13 cellular contexts compared by ENCODE assay signal in genomic region chr2:71736986-71737385, GRCh38.
A peak's percentile ranks its signal among the peaks of the same experiment; 100 is the strongest.
DNase-seq lines count a peak whose midpoint lies in the region; ATAC-seq and TF ChIP-seq lines count a peak whose summit lies in the region.
"Had no signal": no experiment of that assay in that cellular context is flagged by ENCODE, and none has a peak within 500 bp of the region (broad histone marks: within the 10 kb centered on the region; RNA-seq: fewer than 3 reads in every experiment).

No MANE protein-coding gene starts in this region.

- H3K4me3 ChIP-seq in SK-N-SH (ENCODE audit: low read depth in 2 of 2, low read length in 1 of 2) (no peak overlapping the region), mesenchymal stem cell (ENCODE audit: insufficient read depth in 1 of 2, low read depth in 1 of 2, low read length in 2 of 2) (no peak overlapping the region), suprapubic skin (no peak overlapping the region)
- no peak overlapping the region for H3K4me3 ChIP-seq in CD4-positive, alpha-beta memory T cell (ENCODE audit: low read length in 2 of 2)

- H4K91ac ChIP-seq in mesenchymal stem cell (ENCODE audit: low read length) = peak overlapping the region; percentile 2

- no peak for TF ChIP-seq POLR2A in suprapubic skin (IDR thresholded peaks at IDR 0.05)

- ATAC-seq in Right ventricle myocardium inferior (peak; percentile 36), HG03175 (IDR thresholded peaks at IDR 0.05; ENCODE audit: unreplicated experiment) (no peak), GM21723 (IDR thresholded peaks at IDR 0.05; ENCODE audit: unreplicated experiment) (no peak)
- ATAC-seq: HepG2 had no signal

- H3K36me3 ChIP-seq in SK-N-SH (replicated peaks in 1 of 2; ENCODE audit: control insufficient read depth in 1 of 2, insufficient read depth in 2 of 2, low read length in 1 of 2) (no peaks in the 10 kb centered on the region), mesenchymal stem cell (ENCODE audit: control insufficient read depth in 1 of 2, insufficient read depth in 2 of 2, low read depth in 1 of 2, low read length in 2 of 2) (no peaks in the 10 kb centered on the region), suprapubic skin (no peaks in the 10 kb centered on the region)
- no peaks in the 10 kb centered on the region for H3K36me3 ChIP-seq in CD4-positive, alpha-beta memory T cell (ENCODE audit: insufficient read depth, low read length)

- no peak for DNase-seq in Right ventricle myocardium inferior (ENCODE audit: missing footprints)
- DNase-seq in cardiac septum (ENCODE audit: low spot score) = no peak
- peak; percentile 33 for DNase-seq in SK-N-SH
- no peak for DNase-seq in mesenchymal stem cell
- DNase-seq in suprapubic skin (ENCODE audit: low spot score in 2 of 2) = peak in 1 of 2 donors; percentile 31
- DNase-seq in CD4-positive, alpha-beta memory T cell = no peak
- DNase-seq: CD4-positive, CD25-positive, alpha-beta regulatory T cell; GOT3; NCI-H2029; NCI-H2171 treated with DMSO at 0.1 percent for 48 hours had no signal

- no peak for TF ChIP-seq EP300 in SK-N-SH (IDR thresholded peaks at IDR 0.05; ENCODE audit: borderline replicate concordance in 1 of 2, low read depth in 1 of 2, low read length in 1 of 2)
- no peak for TF ChIP-seq EP300 in suprapubic skin (IDR thresholded peaks at IDR 0.05)

- H2AK5ac ChIP-seq in mesenchymal stem cell (ENCODE audit: low read length, severe bottlenecking) = no peak overlapping the region

- CTCF ChIA-PET in SK-N-SH (lab: Yijun Ruan, JAX) = no interaction called here
- CTCF ChIA-PET in CD4-positive, alpha-beta memory T cell (lab: Charles Lee; ENCODE audit: partially characterized antibody) = no interaction called here

- no peak overlapping the region for H3K27ac Mint-ChIP-seq in CD4-positive, alpha-beta memory T cell
- H3K27ac Mint-ChIP-seq: CD4-positive, CD25-positive, alpha-beta regulatory T cell had no signal

- H3K23ac ChIP-seq in mesenchymal stem cell (ENCODE audit: low read length in 2 of 2) = no peak overlapping the region

- no peaks in the 10 kb centered on the region for H3K79me2 ChIP-seq in SK-N-SH (ENCODE audit: insufficient read depth)

- no peak overlapping the region for H3K9ac ChIP-seq in SK-N-SH
- H3K9ac ChIP-seq in mesenchymal stem cell (ENCODE audit: low read length) = no peak overlapping the region

- intact Hi-C loops in Right ventricle myocardium inferior (cut with DNase I) (no loop called here), cardiac septum (cut with DNase I) (no loop called here)
- intact Hi-C loops in CD4-positive, alpha-beta memory T cell (cut with micrococcal nuclease) = no loop called here

- POLR2A ChIA-PET in SK-N-SH (lab: Yijun Ruan, JAX) = no interaction called here
- POLR2A ChIA-PET in CD4-positive, alpha-beta memory T cell (lab: Charles Lee; ENCODE audit: partially characterized antibody) = no interaction called here

- H3K27me3 ChIP-seq in SK-N-SH (ENCODE audit: insufficient read depth) (no peaks in the 10 kb centered on the region), mesenchymal stem cell (ENCODE audit: control insufficient read depth in 1 of 2, insufficient read depth in 1 of 2, low read length in 2 of 2) (peaks cover 0 to 46% of the 10 kb centered on the region in 2 experiments), suprapubic skin (peaks cover 4% of the 10 kb centered on the region)
- no peaks in the 10 kb centered on the region for H3K27me3 ChIP-seq in CD4-positive, alpha-beta memory T cell (ENCODE audit: insufficient read depth, low read length)

- H2BK12ac ChIP-seq in mesenchymal stem cell (ENCODE audit: low read length in 2 of 2) = no peak overlapping the region

- H2BK120ac ChIP-seq in mesenchymal stem cell (ENCODE audit: low read depth, low read length) = no peak overlapping the region

- no peak overlapping the region for H4K8ac ChIP-seq in mesenchymal stem cell (ENCODE audit: low read length)

- TF ChIP-seq CTCF in SK-N-SH (IDR thresholded peaks at IDR 0.05) = no peak
- no peak for TF ChIP-seq CTCF in suprapubic skin (IDR thresholded peaks at IDR 0.05)

- H4K20me1 ChIP-seq in SK-N-SH (ENCODE audit: insufficient read depth) = no peaks in the 10 kb centered on the region

- no peaks in the 10 kb centered on the region for H3K9me2 ChIP-seq in SK-N-SH

- no peak for TF ChIP-seq RAD21 in SK-N-SH (IDR thresholded peaks at IDR 0.05; ENCODE audit: low read length)

- peaks cover 0 to 3% of the 10 kb centered on the region in 2 donors for H3K27me3 Mint-ChIP-seq in CD4-positive, alpha-beta memory T cell

- H3K9me3 Mint-ChIP-seq in CD4-positive, alpha-beta memory T cell = peaks cover 0 to 14% (median 5%) of the 10 kb centered on the region in 8 donors

- H3F3A ChIP-seq in SK-N-SH (replicated peaks; ENCODE audit: insufficient read depth) = no peaks in the 10 kb centered on the region

- H3K4me3 Mint-ChIP-seq in CD4-positive, alpha-beta memory T cell = no peak overlapping the region
- H3K4me3 Mint-ChIP-seq: CD4-positive, CD25-positive, alpha-beta regulatory T cell had no signal

- H2AFZ ChIP-seq in SK-N-SH (ENCODE audit: low read depth) = no peak overlapping the region
- H2AFZ ChIP-seq in mesenchymal stem cell (ENCODE audit: low read depth, low read length) = no peak overlapping the region

- H2BK5ac ChIP-seq in mesenchymal stem cell (ENCODE audit: low read depth, low read length, poor library complexity, severe bottlenecking) = no peak overlapping the region

- H3K18ac ChIP-seq in mesenchymal stem cell (ENCODE audit: low read depth in 1 of 2, low read length in 2 of 2) = no peak overlapping the region

- WGBS in SK-N-SH (ENCODE audit: low lambda C conversion rate) = 71% methylated on average over 1 of the region's 4 CpGs
- WGBS in mesenchymal stem cell = 85% methylated on average over 4 of the region's 4 CpGs
- WGBS in suprapubic skin = 59% methylated on average over 3 of the region's 4 CpGs

- H3K9me3 ChIP-seq in SK-N-SH (no peaks in the 10 kb centered on the region), mesenchymal stem cell (ENCODE audit: control insufficient read depth, low read length) (peaks cover 16% of the 10 kb centered on the region), suprapubic skin (no peaks in the 10 kb centered on the region)
- no peaks in the 10 kb centered on the region for H3K9me3 ChIP-seq in CD4-positive, alpha-beta memory T cell (ENCODE audit: control insufficient read depth in 1 of 2, low read length in 2 of 2)

- H3K4ac ChIP-seq in mesenchymal stem cell (ENCODE audit: low read depth in 1 of 2, low read length in 2 of 2) = no peak overlapping the region

- H3K4me1 ChIP-seq in SK-N-SH (ENCODE audit: control insufficient read depth in 1 of 2, insufficient read depth in 2 of 2, low read depth in 1 of 2, low read length in 1 of 2) = peaks cover 0 to 4% of the 10 kb centered on the region in 2 experiments; a peak in 1 of 4 replicates
- no peaks in the 10 kb centered on the region for H3K4me1 ChIP-seq in mesenchymal stem cell (ENCODE audit: control insufficient read depth, insufficient read depth, low read depth, low read length)
- H3K4me1 ChIP-seq in suprapubic skin = no peaks in the 10 kb centered on the region
- H3K4me1 ChIP-seq in CD4-positive, alpha-beta memory T cell (ENCODE audit: insufficient read depth, low read length) = no peaks in the 10 kb centered on the region

- peak overlapping the region; percentile 6 for H2BK15ac ChIP-seq in mesenchymal stem cell (ENCODE audit: low read depth, poor library complexity, severe bottlenecking)

- H3K14ac ChIP-seq in mesenchymal stem cell (ENCODE audit: low read length in 2 of 2) = peak overlapping the region in 1 of 2 experiments; percentile 19

- no peaks in the 10 kb centered on the region for H3K36me3 Mint-ChIP-seq in CD4-positive, alpha-beta memory T cell
- H3K36me3 Mint-ChIP-seq: CD4-positive, CD25-positive, alpha-beta regulatory T cell had no signal

- no peak overlapping the region for H3K4me2 ChIP-seq in SK-N-SH
- no peak overlapping the region for H3K4me2 ChIP-seq in mesenchymal stem cell (ENCODE audit: low read length, poor library complexity, severe bottlenecking)

- H3K79me1 ChIP-seq in mesenchymal stem cell (replicated peaks; ENCODE audit: low read length, poor library complexity, severe bottlenecking) = no peaks in the 10 kb centered on the region

- no peaks in the 10 kb centered on the region for H3K4me1 Mint-ChIP-seq in CD4-positive, alpha-beta memory T cell
- H3K4me1 Mint-ChIP-seq: CD4-positive, CD25-positive, alpha-beta regulatory T cell had no signal

- H3K27ac ChIP-seq in SK-N-SH (ENCODE audit: low read depth in 2 of 2, low read length in 1 of 2) (no peak overlapping the region), mesenchymal stem cell (ENCODE audit: low read length, poor library complexity, severe bottlenecking) (no peak overlapping the region), suprapubic skin (peak overlapping the region; percentile 20)
- no peak overlapping the region for H3K27ac ChIP-seq in CD4-positive, alpha-beta memory T cell (ENCODE audit: low read depth, low read length)

TF ChIP-seq in SK-N-SH, 30 proteins besides CTCF, POLR2A, EP300 and RAD21:
- no peak for TF ChIP-seq GABPA (IDR thresholded peaks at IDR 0.05; ENCODE audit: low read depth)
- peak; percentile 44; the same call in 1 of the 2 replicates for TF ChIP-seq PBX3 (IDR thresholded peaks at IDR 0.05)
- 0 out of 2 replicates have a peak, but pooled peaks have one; percentile 25 for TF ChIP-seq TCF12 (IDR thresholded peaks at IDR 0.05)
